Comparison of ENCODE assay signal across 1 cellular context in the genomic region with DNA sequence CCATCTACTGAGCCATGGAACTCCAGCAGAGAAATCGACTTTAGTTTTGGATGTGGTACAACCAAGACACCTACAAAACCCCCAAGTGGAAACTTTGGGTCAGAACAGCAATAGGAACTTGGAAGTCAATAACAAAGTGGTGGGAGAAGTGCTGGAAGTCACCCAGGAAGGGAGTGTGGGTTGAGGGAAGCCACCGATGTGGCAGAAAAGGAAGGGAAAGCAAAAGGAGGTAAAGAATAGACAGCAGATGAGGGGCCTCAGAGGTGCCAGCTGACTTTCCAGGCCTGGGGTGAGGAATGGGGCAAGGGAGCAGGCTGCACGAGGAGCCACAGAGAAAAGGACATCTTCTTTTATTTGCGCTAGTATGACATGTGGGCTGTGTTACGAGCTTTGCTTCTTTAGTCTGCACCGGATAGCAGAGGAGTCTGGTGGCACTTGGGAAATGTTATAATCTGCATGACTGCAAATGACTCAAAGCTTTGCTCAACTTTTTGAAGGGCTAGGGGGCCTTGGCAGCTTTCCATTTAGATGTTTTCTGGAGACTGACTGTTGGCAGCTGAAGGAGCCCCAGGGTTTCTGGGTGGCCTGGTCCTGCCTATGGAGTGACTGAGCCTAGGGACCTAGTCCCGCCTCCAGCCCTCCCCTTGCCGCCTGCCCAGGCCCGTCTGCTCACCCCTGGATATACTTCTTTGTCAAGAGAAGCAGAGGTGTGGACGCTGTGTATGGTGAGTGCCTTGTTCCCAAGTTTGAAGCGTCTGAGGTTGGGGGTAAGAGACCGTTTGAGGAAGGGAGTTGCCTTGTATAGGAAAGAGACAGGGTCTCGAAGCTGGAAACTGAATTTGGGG.
TF ChIP-seq lines count a peak whose summit lies in the region.

No MANE protein-coding gene starts in this region.

TF ChIP-seq in GM23338, 12 proteins besides CTCF, POLR2A, EP300 and RAD21 (continued from another document):
- TF ChIP-seq, protein P1, sequence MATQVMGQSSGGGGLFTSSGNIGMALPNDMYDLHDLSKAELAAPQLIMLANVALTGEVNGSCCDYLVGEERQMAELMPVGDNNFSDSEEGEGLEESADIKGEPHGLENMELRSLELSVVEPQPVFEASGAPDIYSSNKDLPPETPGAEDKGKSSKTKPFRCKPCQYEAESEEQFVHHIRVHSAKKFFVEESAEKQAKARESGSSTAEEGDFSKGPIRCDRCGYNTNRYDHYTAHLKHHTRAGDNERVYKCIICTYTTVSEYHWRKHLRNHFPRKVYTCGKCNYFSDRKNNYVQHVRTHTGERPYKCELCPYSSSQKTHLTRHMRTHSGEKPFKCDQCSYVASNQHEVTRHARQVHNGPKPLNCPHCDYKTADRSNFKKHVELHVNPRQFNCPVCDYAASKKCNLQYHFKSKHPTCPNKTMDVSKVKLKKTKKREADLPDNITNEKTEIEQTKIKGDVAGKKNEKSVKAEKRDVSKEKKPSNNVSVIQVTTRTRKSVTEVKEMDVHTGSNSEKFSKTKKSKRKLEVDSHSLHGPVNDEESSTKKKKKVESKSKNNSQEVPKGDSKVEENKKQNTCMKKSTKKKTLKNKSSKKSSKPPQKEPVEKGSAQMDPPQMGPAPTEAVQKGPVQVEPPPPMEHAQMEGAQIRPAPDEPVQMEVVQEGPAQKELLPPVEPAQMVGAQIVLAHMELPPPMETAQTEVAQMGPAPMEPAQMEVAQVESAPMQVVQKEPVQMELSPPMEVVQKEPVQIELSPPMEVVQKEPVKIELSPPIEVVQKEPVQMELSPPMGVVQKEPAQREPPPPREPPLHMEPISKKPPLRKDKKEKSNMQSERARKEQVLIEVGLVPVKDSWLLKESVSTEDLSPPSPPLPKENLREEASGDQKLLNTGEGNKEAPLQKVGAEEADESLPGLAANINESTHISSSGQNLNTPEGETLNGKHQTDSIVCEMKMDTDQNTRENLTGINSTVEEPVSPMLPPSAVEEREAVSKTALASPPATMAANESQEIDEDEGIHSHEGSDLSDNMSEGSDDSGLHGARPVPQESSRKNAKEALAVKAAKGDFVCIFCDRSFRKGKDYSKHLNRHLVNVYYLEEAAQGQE (IDR thresholded peaks at IDR 0.05; ENCODE audit: unreplicated experiment), result no peak
- no peak for TF ChIP-seq CREB1 (CRISPR knock-in tag; IDR thresholded peaks at IDR 0.05; ENCODE audit: low read depth)
- TF ChIP-seq, protein P2, sequence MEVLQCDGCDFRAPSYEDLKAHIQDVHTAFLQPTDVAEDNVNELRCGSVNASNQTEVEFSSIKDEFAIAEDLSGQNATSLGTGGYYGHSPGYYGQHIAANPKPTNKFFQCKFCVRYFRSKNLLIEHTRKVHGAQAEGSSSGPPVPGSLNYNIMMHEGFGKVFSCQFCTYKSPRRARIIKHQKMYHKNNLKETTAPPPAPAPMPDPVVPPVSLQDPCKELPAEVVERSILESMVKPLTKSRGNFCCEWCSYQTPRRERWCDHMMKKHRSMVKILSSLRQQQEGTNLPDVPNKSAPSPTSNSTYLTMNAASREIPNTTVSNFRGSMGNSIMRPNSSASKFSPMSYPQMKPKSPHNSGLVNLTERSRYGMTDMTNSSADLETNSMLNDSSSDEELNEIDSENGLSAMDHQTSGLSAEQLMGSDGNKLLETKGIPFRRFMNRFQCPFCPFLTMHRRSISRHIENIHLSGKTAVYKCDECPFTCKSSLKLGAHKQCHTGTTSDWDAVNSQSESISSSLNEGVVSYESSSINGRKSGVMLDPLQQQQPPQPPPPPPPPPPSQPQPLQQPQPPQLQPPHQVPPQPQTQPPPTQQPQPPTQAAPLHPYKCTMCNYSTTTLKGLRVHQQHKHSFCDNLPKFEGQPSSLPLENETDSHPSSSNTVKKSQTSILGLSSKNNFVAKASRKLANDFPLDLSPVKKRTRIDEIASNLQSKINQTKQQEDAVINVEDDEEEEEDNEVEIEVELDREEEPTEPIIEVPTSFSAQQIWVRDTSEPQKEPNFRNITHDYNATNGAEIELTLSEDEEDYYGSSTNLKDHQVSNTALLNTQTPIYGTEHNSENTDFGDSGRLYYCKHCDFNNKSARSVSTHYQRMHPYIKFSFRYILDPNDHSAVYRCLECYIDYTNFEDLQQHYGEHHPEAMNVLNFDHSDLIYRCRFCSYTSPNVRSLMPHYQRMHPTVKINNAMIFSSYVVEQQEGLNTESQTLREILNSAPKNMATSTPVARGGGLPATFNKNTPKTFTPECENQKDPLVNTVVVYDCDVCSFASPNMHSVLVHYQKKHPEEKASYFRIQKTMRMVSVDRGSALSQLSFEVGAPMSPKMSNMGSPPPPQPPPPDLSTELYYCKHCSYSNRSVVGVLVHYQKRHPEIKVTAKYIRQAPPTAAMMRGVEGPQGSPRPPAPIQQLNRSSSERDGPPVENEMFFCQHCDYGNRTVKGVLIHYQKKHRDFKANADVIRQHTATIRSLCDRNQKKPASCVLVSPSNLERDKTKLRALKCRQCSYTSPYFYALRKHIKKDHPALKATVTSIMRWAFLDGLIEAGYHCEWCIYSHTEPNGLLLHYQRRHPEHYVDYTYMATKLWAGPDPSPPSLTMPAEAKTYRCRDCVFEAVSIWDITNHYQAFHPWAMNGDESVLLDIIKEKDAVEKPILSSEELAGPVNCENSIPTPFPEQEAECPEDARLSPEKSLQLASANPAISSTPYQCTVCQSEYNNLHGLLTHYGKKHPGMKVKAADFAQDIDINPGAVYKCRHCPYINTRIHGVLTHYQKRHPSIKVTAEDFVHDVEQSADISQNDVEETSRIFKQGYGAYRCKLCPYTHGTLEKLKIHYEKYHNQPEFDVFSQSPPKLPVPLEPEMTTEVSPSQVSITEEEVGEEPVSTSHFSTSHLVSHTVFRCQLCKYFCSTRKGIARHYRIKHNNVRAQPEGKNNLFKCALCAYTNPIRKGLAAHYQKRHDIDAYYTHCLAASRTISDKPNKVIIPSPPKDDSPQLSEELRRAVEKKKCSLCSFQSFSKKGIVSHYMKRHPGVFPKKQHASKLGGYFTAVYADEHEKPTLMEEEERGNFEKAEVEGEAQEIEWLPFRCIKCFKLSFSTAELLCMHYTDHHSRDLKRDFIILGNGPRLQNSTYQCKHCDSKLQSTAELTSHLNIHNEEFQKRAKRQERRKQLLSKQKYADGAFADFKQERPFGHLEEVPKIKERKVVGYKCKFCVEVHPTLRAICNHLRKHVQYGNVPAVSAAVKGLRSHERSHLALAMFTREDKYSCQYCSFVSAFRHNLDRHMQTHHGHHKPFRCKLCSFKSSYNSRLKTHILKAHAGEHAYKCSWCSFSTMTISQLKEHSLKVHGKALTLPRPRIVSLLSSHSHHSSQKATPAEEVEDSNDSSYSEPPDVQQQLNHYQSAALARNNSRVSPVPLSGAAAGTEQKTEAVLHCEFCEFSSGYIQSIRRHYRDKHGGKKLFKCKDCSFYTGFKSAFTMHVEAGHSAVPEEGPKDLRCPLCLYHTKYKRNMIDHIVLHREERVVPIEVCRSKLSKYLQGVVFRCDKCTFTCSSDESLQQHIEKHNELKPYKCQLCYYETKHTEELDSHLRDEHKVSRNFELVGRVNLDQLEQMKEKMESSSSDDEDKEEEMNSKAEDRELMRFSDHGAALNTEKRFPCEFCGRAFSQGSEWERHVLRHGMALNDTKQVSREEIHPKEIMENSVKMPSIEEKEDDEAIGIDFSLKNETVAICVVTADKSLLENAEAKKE (CRISPR knock-in tag; IDR thresholded peaks at IDR 0.05), result no peak
- no peak for TF ChIP-seq JUNB (IDR thresholded peaks at IDR 0.05; ENCODE audit: unreplicated experiment)
- TF ChIP-seq EZH2phosphoT487 (IDR thresholded peaks at IDR 0.05; ENCODE audit: unreplicated experiment), result no peak
- no peak for TF ChIP-seq STAT1 (IDR thresholded peaks at IDR 0.05; ENCODE audit: unreplicated experiment)
